Comparison of ENCODE assay signal across 9 cellular contexts in the genomic region with DNA sequence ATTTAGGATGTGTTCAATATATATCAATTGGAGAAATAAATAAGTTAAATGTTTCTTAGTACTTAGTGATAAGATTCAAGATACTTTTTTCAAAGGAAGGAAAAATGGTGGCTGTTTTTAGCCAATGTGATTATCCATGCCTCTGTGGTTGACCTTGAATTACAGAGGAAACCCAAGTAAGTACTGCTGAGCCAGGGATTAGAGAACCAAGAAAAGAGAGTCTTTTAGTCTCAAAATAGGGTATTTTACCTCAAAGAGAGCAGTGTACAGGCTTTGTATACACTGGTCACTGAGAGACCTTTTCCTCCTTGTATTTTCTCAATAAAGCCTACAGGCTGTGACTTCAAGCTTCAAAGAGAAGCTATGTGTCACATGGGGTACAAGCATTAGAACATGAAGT.
"Had no signal": no experiment of that assay in that cellular context is flagged by ENCODE, and none has a peak within 500 bp of the region (broad histone marks: within the 10 kb centered on the region; RNA-seq: fewer than 3 reads in every experiment).

No MANE protein-coding gene starts in this region.

- H3K4me2 ChIP-seq: GM23338 had no signal

- H3K4me3 ChIP-seq: GM23248, GM23338, HAP-1 had no signal

- H3K9me3 ChIP-seq: HAP-1 had no signal

- DNase-seq: GM23248, GOT3, H7, H9, HCEC 1CT, HFFc6 had no signal

- H3K4me1 ChIP-seq: HAP-1 had no signal

- ATAC-seq: GM23338, HCT116 had no signal

- H2AFZ ChIP-seq: GM23248, GM23338 had no signal

- H3K9ac ChIP-seq: GM23248 had no signal

- H3K27ac ChIP-seq: GM23248 had no signal

- H3K36me3 ChIP-seq: HAP-1 had no signal
